In genomic region chr5:1052076-1052475, GRCh38 we compare ENCODE assay signal across 17 cellular contexts.
"Had no signal": no experiment of that assay in that cellular context is flagged by ENCODE, and none has a peak within 500 bp of the region (broad histone marks: within the 10 kb centered on the region; RNA-seq: fewer than 3 reads in every experiment).

No MANE protein-coding gene starts in this region.

- DNase-seq: activated CD4-positive, alpha-beta T cell treated with anti-CD3 and anti-CD28 coated beads, Interleukin-2, amount 50 U/mL, for 1 hour; activated CD8-positive, alpha-beta memory T cell treated with anti-CD3 and anti-CD28 coated beads for 24 hours; activated CD8-positive, alpha-beta memory T cell treated with anti-CD3 and anti-CD28 coated beads, Interleukin-2, amount 50 U/mL, for 48 hours; activated effector memory CD4-positive, alpha-beta T cell treated with anti-CD3 and anti-CD28 coated beads, Interleukin-2, amount 50 U/mL, for 16 hours; activated naive CD4-positive, alpha-beta T cell treated with anti-CD3 and anti-CD28 coated beads, Interleukin-2, amount 50 U/mL, for 16 hours; activated T-cell treated with anti-CD3 and anti-CD28 coated beads, Interleukin-2, amount 50 U/mL, for 48 hours; cerebellar nuclear complex; cortex of kidney; mesenchymal stem cell; naive B cell; spleen; stimulated activated CD4-positive, alpha-beta T cell treated with anti-CD3 and anti-CD28 coated beads, Interleukin-4, amount 100 ng/mL, for 4 hours; stimulated activated naive B cell treated with anti-CD40 and anti-IgM and Interleukin-4, amounts not matched to agents 10 μg/mL and 1 μg/mL and 100 μg/mL, for 72 hours had no signal

- ATAC-seq: activated CD4-positive, CD25-positive, alpha-beta regulatory T cell treated with anti-CD3 and anti-CD28 coated beads, Interleukin-2, amount 50 U/mL, for 24 hours; mucosa of descending colon; pancreas; stimulated activated naive B cell treated with anti-CD40 and anti-IgM and Interleukin-4, amounts not matched to agents 10 μg/mL and 1 μg/mL and 100 μg/mL, for 72 hours had no signal

- H3K4me3 ChIP-seq: mucosa of descending colon, pancreas, spleen had no signal

- H3K9me3 ChIP-seq: mucosa of descending colon, pancreas, spleen had no signal

- H3K4me3 Mint-ChIP-seq: stimulated activated naive B cell treated with anti-CD40 and anti-IgM and Interleukin-4, amounts not matched to agents 10 μg/mL and 1 μg/mL and 100 μg/mL, for 72 hours had no signal

- H3K27ac Mint-ChIP-seq: stimulated activated naive B cell treated with anti-CD40 and anti-IgM and Interleukin-4, amounts not matched to agents 10 μg/mL and 1 μg/mL and 100 μg/mL, for 72 hours had no signal

- FAIRE-seq: frontal cortex, pancreas had no signal

- H3K4me1 ChIP-seq: pancreas, spleen had no signal

- H3K27me3 Mint-ChIP-seq: naive B cell; stimulated activated naive B cell treated with anti-CD40 and anti-IgM and Interleukin-4, amounts not matched to agents 10 μg/mL and 1 μg/mL and 100 μg/mL, for 72 hours had no signal

- H3K27me3 ChIP-seq: pancreas, spleen had no signal

- H3K27ac ChIP-seq: pancreas, spleen had no signal
